Comparison of ENCODE assay signal across 11 cellular contexts in genomic region chr13:77513719-77514335, GRCh38. TPM values are rescaled to one million over a fixed set of nuclear protein-coding genes. Genes with fewer than 3 reads are reported as not detected.
DNase-seq lines count a peak whose midpoint lies in the region; ATAC-seq and TF ChIP-seq lines count a peak whose summit lies in the region.
"Had no signal": no experiment of that assay in that cellular context is flagged by ENCODE, and none has a peak within 500 bp of the region (broad histone marks: within the 10 kb centered on the region; RNA-seq: fewer than 3 reads in every experiment).

No MANE protein-coding gene starts in this region.

- no peak for TF ChIP-seq CTCF in activated B cell treated with CpG ODN at 0.5 μM for 24 hours (IDR thresholded peaks at IDR 0.05)

- H3K4me1 Mint-ChIP-seq in activated B cell treated with CpG ODN at 0.5 μM for 24 hours = peaks cover 41% of the 10 kb centered on the region

- H3K36me3 Mint-ChIP-seq in activated B cell treated with CpG ODN at 0.5 μM for 24 hours (ENCODE audit: low read depth) = no peaks in the 10 kb centered on the region

- no peaks in the 10 kb centered on the region for H3K27me3 Mint-ChIP-seq in activated B cell treated with CpG ODN at 0.5 μM for 24 hours

- peak overlapping the region; percentile 80 for H3K27ac Mint-ChIP-seq in activated B cell treated with CpG ODN at 0.5 μM for 24 hours

- intact Hi-C loops in activated B cell treated with CpG ODN at 0.5 μM for 24 hours (cut with micrococcal nuclease) = loop anchor here (1.0 to 5.0 kb wide), 4 partner anchors 12 to 183 kb away; partner anchors contain the start of gene SLAIN1

- DNase-seq in activated B cell treated with CpG ODN at 0.5 μM for 24 hours (no peak), NCI-H1105 treated with DMSO at 0.1 percent for 48 hours (lab: John Stamatoyannopoulos, UW) (no peak), NCI-H2029 (lab: John Stamatoyannopoulos, UW) (no peak), AG08395 (ENCODE audit: low spot score) (no peak), mucosa of gallbladder (ENCODE audit: low spot score) (no peak)
- DNase-seq: DMS 273 treated with DMSO at 0.1 percent for 48 hours, KBM-7 had no signal

- H3K4me3 Mint-ChIP-seq in activated B cell treated with CpG ODN at 0.5 μM for 24 hours = peak overlapping the region; percentile 63

- POLR2A ChIA-PET in activated B cell treated with CpG ODN at 0.5 μM for 24 hours (lab: Charles Lee) = interaction anchor here (1.0 to 1.9 kb wide), 2 partner anchors 11 to 35 kb away, joined by 3 to 10 read pairs; no protein-coding TSS in a partner anchor

- no peaks in the 10 kb centered on the region for H3K9me3 Mint-ChIP-seq in activated B cell treated with CpG ODN at 0.5 μM for 24 hours

- CTCF ChIA-PET in activated B cell treated with CpG ODN at 0.5 μM for 24 hours (lab: Charles Lee) = interaction anchor here (1.0 to 1.1 kb wide), 2 partner anchors 21 to 36 kb away, joined by 4 to 5 read pairs; no protein-coding TSS in a partner anchor

- ATAC-seq in GM18907 (IDR thresholded peaks at IDR 0.05; ENCODE audit: unreplicated experiment) (peak; percentile 84), GM21723 (IDR thresholded peaks at IDR 0.05; ENCODE audit: unreplicated experiment) (peak; percentile 85), HG03135 (IDR thresholded peaks at IDR 0.05; ENCODE audit: unreplicated experiment) (peak; percentile 70), activated B cell treated with CpG ODN at 0.5 μM for 24 hours (ENCODE audit: low read depth) (peak; percentile 93)

RNA-seq across cellular contexts. Expression of gene SCEL, which starts 21.7 kb away (rescaled TPM):
- total RNA-seq in activated B cell treated with CpG ODN at 0.5 μM for 24 hours (not detected in 2 replicates), mucosa of gallbladder (0.12 TPM)
- total RNA-seq: ascending aorta had no signal
